In the genomic region with DNA sequence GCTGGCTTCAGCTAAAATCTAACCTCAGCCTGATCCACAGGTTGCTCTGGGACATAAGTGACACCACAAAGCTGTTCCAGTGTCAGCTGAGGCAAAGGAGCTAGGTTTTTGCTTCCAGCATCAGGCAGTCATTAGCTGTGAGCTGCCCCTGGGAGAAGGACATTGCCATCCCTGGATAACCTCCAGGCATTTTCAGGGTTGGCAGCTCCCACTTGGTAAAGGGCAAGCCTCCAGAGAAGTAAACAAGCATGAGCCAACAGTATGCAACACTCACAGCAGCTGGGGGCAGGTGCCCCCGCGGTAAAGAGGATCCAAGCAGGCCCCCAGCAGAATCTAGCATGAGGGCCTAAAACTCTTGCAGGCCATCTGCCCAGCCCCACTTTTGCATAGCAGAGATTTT, we compare ENCODE assay signal across 17 cellular contexts.
DNase-seq lines count a peak whose midpoint lies in the region; ATAC-seq, FAIRE-seq and TF ChIP-seq lines count a peak whose summit lies in the region.
"Had no signal": no experiment of that assay in that cellular context is flagged by ENCODE, and none has a peak within 500 bp of the region (broad histone marks: within the 10 kb centered on the region; RNA-seq: fewer than 3 reads in every experiment).

No MANE protein-coding gene starts in this region.

- intact Hi-C loops in HepG2 (cut with micrococcal nuclease; ENCODE audit: unreplicated experiment), result no loop called here

- no peak for ATAC-seq in HepG2
- no peak for ATAC-seq in GM19351 (IDR thresholded peaks at IDR 0.05; ENCODE audit: unreplicated experiment)
- no peak for ATAC-seq in HG03571 (IDR thresholded peaks at IDR 0.05; ENCODE audit: unreplicated experiment)
- no peak for ATAC-seq in GM18517 (IDR thresholded peaks at IDR 0.05; ENCODE audit: unreplicated experiment)
- ATAC-seq: effector memory CD8-positive, alpha-beta T cell; left lung had no signal

- TF ChIP-seq RAD21 in liver (IDR thresholded peaks at IDR 0.05) (peak; percentile 56 to 72), HepG2 (CRISPR knock-in tag; IDR thresholded peaks at IDR 0.05) (no peak)

- WGBS in liver, result 31% methylated on average over 2 of the region's 2 CpGs
- 7% methylated on average over 2 of the region's 2 CpGs for WGBS in HepG2 (ENCODE audit: low lambda C conversion rate)

- FAIRE-seq in HepG2 (lab: Jason Lieb, UNC), result no peak

- H3K9ac ChIP-seq in liver (ENCODE audit: low read depth in 1 of 2, low read length in 2 of 2) (no peak overlapping the region), HepG2 (ENCODE audit: insufficient read depth, low read depth, low read length) (no peak overlapping the region)

- CTCF ChIA-PET in HepG2 (lab: Yijun Ruan, JAX; ENCODE audit: low intra/inter-chr PET ratio, low total read pairs), result no interaction called here

- H3K27me3 ChIP-seq in liver (ENCODE audit: control insufficient read depth in 4 of 4, insufficient read depth in 4 of 4, low read length in 3 of 4) (no peaks in the 10 kb centered on the region), HepG2 (ENCODE audit: control insufficient read depth in 1 of 2, insufficient read depth in 2 of 2, low read length in 2 of 2) (peaks cover 4 to 22% of the 10 kb centered on the region in 2 experiments; a peak in 3 of 5 replicates)
- H3K27me3 ChIP-seq: ascending aorta, uterus had no signal

- DNase-seq in HepG2 (ENCODE audit: low spot score) (no peak), epithelial cell of proximal tubule (ENCODE audit: low read depth) (peak; percentile 64), mesenteric fat pad (ENCODE audit: low spot score) (peak; percentile 33), putamen (ENCODE audit: low spot score) (no peak)
- DNase-seq: activated CD4-positive, alpha-beta T cell treated with anti-CD3 and anti-CD28 coated beads, Interleukin-2, amount 10 ng/mL, durations not matched to agents 24 days and 14 days; effector memory CD8-positive, alpha-beta T cell; KBM-7; left lung; NCI-H1930; stimulated activated CD4-positive, alpha-beta T cell treated with anti-CD3 and anti-CD28 coated beads, Interleukin-1b, Interleukin-23, amount 100 ng/mL, for 48 hours; uterus had no signal

- no peak overlapping the region for H2AFZ ChIP-seq in HepG2 (ENCODE audit: low read length)

- TF ChIP-seq CTCF in liver (IDR thresholded peaks at IDR 0.05; ENCODE audit: low read depth, low read length, missing input control) (no peak), HepG2 (CRISPR knock-in tag; IDR thresholded peaks at IDR 0.05) (no peak), epithelial cell of proximal tubule (conservative IDR thresholded peaks at IDR 0.05; ENCODE audit: low read depth, low read length) (no peak)

- BruUV-seq in HepG2 (replicated peaks; lab: Mats Ljungman, UMichigan), result no TSS peak

- in situ Hi-C loops in HepG2 (cut with HindIII; ENCODE audit: extremely low pct_ligation_motif_present, low pct_unique_long_range_greater_than_20kb), result no loop called here

- POLR2A ChIA-PET in HepG2 (lab: Yijun Ruan, JAX), result no interaction called here

- no peaks in the 10 kb centered on the region for H4K20me1 ChIP-seq in HepG2 (ENCODE audit: insufficient read depth, low read length)

- TF ChIP-seq EP300 in HepG2 (IDR thresholded peaks at IDR 0.05; ENCODE audit: low read depth in 2 of 2, low read length in 2 of 2) (no peak), HepG2 (CRISPR knock-in tag; IDR thresholded peaks at IDR 0.05; ENCODE audit: borderline replicate concordance) (no peak)

- no peak overlapping the region for H3K4me2 ChIP-seq in HepG2 (ENCODE audit: low read depth, low read length)

- H3K79me2 ChIP-seq in HepG2 (ENCODE audit: insufficient read depth, low read length), result no peaks in the 10 kb centered on the region

- H3K4me3 ChIP-seq in liver (ENCODE audit: low read depth in 1 of 3, low read length in 3 of 3), result no peak overlapping the region
- H3K4me3 ChIP-seq in HepG2 (replicated peaks in 1 of 3; ENCODE audit: insufficient read depth in 1 of 3, low read depth in 2 of 3, low read length in 3 of 3), result no peak overlapping the region
- no peak overlapping the region for H3K4me3 ChIP-seq in epithelial cell of proximal tubule (ENCODE audit: low read depth, low read length)
- H3K4me3 ChIP-seq: ascending aorta, left lung, uterus had no signal

- TF ChIP-seq POLR2A in HepG2 (IDR thresholded peaks at IDR 0.05; ENCODE audit: insufficient read depth in 1 of 2, low read depth in 2 of 2, low read length in 2 of 2), result no peak

- H3K27ac ChIP-seq in liver (ENCODE audit: low read depth in 1 of 2, low read length in 2 of 2) (peak overlapping the region; percentile 33 to 48), HepG2 (ENCODE audit: extremely low read length, insufficient read depth, low read length) (no peak overlapping the region)
- H3K27ac ChIP-seq: ascending aorta, left lung, neutrophil, uterus had no signal

- H3K9me3 ChIP-seq in liver (ENCODE audit: control insufficient read depth in 4 of 4, low read length in 3 of 4) (no peaks in the 10 kb centered on the region), HepG2 (ENCODE audit: low read length) (no peaks in the 10 kb centered on the region)
- H3K9me3 ChIP-seq: ascending aorta, left lung, neutrophil, uterus had no signal

- H3K4me1 ChIP-seq in liver (ENCODE audit: control insufficient read depth in 4 of 4, insufficient read depth in 4 of 4, low read length in 3 of 4), result peaks cover 9 to 26% (median 18%) of the 10 kb centered on the region in 4 donors
- H3K4me1 ChIP-seq in HepG2 (ENCODE audit: insufficient read depth, low read length), result peaks cover 47% of the 10 kb centered on the region
- H3K4me1 ChIP-seq: left lung, uterus had no signal

- no peaks in the 10 kb centered on the region for H3K36me3 ChIP-seq in liver (ENCODE audit: control insufficient read depth in 4 of 4, insufficient read depth in 3 of 4, low read depth in 1 of 4, low read length in 3 of 4)
- H3K36me3 ChIP-seq in HepG2 (replicated peaks in 1 of 2; ENCODE audit: control insufficient read depth in 1 of 2, insufficient read depth in 2 of 2, low read length in 2 of 2), result no peaks in the 10 kb centered on the region
- H3K36me3 ChIP-seq: ascending aorta, left lung, neutrophil, uterus had no signal

TF ChIP-seq in liver, 16 proteins besides CTCF, POLR2A, EP300 and RAD21 (continues in another document):
- TF ChIP-seq, protein P1, sequence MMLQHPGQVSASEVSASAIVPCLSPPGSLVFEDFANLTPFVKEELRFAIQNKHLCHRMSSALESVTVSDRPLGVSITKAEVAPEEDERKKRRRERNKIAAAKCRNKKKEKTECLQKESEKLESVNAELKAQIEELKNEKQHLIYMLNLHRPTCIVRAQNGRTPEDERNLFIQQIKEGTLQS (IDR thresholded peaks at IDR 0.05), result no peak
- TF ChIP-seq SP1 (IDR thresholded peaks at IDR 0.05) (peak; percentile 77), RXRA (IDR thresholded peaks at IDR 0.05) (peak; percentile 84 to 88)
- TF ChIP-seq, protein P2, sequence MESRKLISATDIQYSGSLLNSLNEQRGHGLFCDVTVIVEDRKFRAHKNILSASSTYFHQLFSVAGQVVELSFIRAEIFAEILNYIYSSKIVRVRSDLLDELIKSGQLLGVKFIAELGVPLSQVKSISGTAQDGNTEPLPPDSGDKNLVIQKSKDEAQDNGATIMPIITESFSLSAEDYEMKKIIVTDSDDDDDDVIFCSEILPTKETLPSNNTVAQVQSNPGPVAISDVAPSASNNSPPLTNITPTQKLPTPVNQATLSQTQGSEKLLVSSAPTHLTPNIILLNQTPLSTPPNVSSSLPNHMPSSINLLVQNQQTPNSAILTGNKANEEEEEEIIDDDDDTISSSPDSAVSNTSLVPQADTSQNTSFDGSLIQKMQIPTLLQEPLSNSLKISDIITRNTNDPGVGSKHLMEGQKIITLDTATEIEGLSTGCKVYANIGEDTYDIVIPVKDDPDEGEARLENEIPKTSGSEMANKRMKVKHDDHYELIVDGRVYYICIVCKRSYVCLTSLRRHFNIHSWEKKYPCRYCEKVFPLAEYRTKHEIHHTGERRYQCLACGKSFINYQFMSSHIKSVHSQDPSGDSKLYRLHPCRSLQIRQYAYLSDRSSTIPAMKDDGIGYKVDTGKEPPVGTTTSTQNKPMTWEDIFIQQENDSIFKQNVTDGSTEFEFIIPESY (IDR thresholded peaks at IDR 0.05), result no peak

TF ChIP-seq in HepG2, 621 proteins besides CTCF, POLR2A, EP300 and RAD21:
- TF ChIP-seq, protein P3, sequence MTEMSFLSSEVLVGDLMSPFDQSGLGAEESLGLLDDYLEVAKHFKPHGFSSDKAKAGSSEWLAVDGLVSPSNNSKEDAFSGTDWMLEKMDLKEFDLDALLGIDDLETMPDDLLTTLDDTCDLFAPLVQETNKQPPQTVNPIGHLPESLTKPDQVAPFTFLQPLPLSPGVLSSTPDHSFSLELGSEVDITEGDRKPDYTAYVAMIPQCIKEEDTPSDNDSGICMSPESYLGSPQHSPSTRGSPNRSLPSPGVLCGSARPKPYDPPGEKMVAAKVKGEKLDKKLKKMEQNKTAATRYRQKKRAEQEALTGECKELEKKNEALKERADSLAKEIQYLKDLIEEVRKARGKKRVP (CRISPR knock-in tag; IDR thresholded peaks at IDR 0.05), result peak in 1 of 2 experiments; percentile 30; a peak in 1 of 4 replicates
- TF ChIP-seq SPEN (CRISPR knock-in tag; IDR thresholded peaks at IDR 0.05; ENCODE audit: low read depth), result no peak; the same call in 1 of the 2 replicates
TF ChIP-seq in HepG2: peak in this region for 1.

Comparison
In these comparisons a context has a peak if more than half of its experiments do, and no peak if none do; other contexts are left out.
1. DNase-seq: peak in epithelial cell of proximal tubule (single experiment) and mesenteric fat pad (single experiment); none in HepG2 (single experiment) and putamen (single experiment).